20 cellular contexts compared by ENCODE assay signal in the genomic region with DNA sequence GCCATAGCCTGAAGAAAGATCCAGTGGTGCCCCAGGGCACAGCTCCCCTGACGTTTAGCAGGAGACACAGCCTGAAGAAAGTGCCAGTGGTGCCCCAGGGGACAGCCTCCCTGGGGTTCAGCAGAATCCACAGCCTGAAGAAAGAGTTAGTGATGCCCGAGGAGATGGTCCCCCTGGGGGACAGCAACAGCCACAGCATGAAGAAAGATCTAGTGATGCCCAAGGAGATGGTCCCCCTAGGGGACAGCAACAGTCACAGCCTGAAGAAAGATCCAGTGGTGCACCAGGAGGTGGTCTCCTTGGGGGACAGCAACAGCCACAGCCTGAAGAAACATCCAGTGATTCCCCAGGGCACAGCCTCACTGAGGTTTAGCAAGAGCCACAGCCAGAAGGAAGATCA. TPM values are rescaled to one million over a fixed set of nuclear protein-coding genes. Genes with fewer than 3 reads are reported as not detected.
DNase-seq lines count a peak whose midpoint lies in the region; ATAC-seq, FAIRE-seq and TF ChIP-seq lines count a peak whose summit lies in the region.
"Had no signal": no experiment of that assay in that cellular context is flagged by ENCODE, and none has a peak within 500 bp of the region (broad histone marks: within the 10 kb centered on the region; RNA-seq: fewer than 3 reads in every experiment).

No MANE protein-coding gene starts in this region.

- no peak overlapping the region for H3K4me2 ChIP-seq in H9 (ENCODE audit: insufficient read depth, insufficient read length, low read length)
- H3K4me2 ChIP-seq in K562 (ENCODE audit: insufficient read depth, low read length): no peak overlapping the region
- H3K4me2 ChIP-seq: A549 had no signal

- H3K56ac ChIP-seq in H9 (ENCODE audit: insufficient read length, low read depth, low read length): no peak overlapping the region

- FAIRE-seq in K562 (lab: Jason Lieb, UNC): no peak
- FAIRE-seq: A549, G401.6, GM12892, H54 had no signal

- no peak overlapping the region for H3K4ac ChIP-seq in H9 (ENCODE audit: low read depth, low read length)

- H3T11ph ChIP-seq in H9 (ENCODE audit: low read length): no peak overlapping the region

- no peak overlapping the region for H2BK12ac ChIP-seq in H9 (ENCODE audit: insufficient read length, low read depth, low read length)

- TF ChIP-seq EP300 in K562 (IDR thresholded peaks at IDR 0.05; ENCODE audit: low read length): no peak

- H3K36me3 ChIP-seq in K562 (ENCODE audit: control insufficient read depth, insufficient read depth, low read length): no peaks in the 10 kb centered on the region

- no peaks in the 10 kb centered on the region for H3K79me2 ChIP-seq in H9 (ENCODE audit: insufficient read depth, low read length)
- H3K79me2 ChIP-seq in K562 (ENCODE audit: control insufficient read depth, insufficient read depth, low read length): no peaks in the 10 kb centered on the region

- H3K4me1 Mint-ChIP-seq in H9 (no peaks in the 10 kb centered on the region), endothelial cell (ENCODE audit: unreplicated experiment) (no peaks in the 10 kb centered on the region)
- H3K4me1 Mint-ChIP-seq in activated CD8-positive, alpha-beta T cell treated with anti-CD3 and anti-CD28 coated beads for 36 hours (ENCODE audit: low read depth): no peaks in the 10 kb centered on the region
- H3K4me1 Mint-ChIP-seq: CD4-positive, alpha-beta memory T cell had no signal

- H4K91ac ChIP-seq in H9 (ENCODE audit: insufficient read length, low read depth, low read length): no peak overlapping the region

- peak in 1 of 2 experiments; percentile 46; a peak in 2 of 4 replicates for TF ChIP-seq RAD21 in K562 (CRISPR knock-in tag; conservative IDR thresholded peaks at IDR 0.05 in 1 of 2, IDR thresholded peaks at IDR 0.05 in 1 of 2)

- no peak overlapping the region for H2AK5ac ChIP-seq in H9 (ENCODE audit: insufficient read length, low read length)

- no peak overlapping the region for H3K14ac ChIP-seq in H9 (ENCODE audit: insufficient read depth, low read length)

- H3K9ac ChIP-seq in H9 (ENCODE audit: extremely low read depth, insufficient read length, low read length): no peak overlapping the region
- no peak overlapping the region for H3K9ac ChIP-seq in K562 (ENCODE audit: insufficient read depth in 1 of 2, low read depth in 2 of 2, low read length in 2 of 2)

- BruUV-seq in K562 (replicated peaks; lab: Mats Ljungman, UMichigan): no TSS peak

- H3K4me1 ChIP-seq in H9 (ENCODE audit: insufficient read depth, low read length): no peaks in the 10 kb centered on the region
- H3K4me1 ChIP-seq in K562 (replicated peaks in 1 of 2; ENCODE audit: control insufficient read depth in 2 of 2, insufficient read depth in 2 of 2, low read length in 2 of 2): no peaks in the 10 kb centered on the region; a peak in 1 of 5 replicates
- H3K4me1 ChIP-seq: A549 had no signal

- H2AFZ ChIP-seq in H9 (ENCODE audit: low read length): no peak overlapping the region
- no peak overlapping the region for H2AFZ ChIP-seq in K562 (ENCODE audit: low read depth, low read length)

- no peak overlapping the region for H3K23ac ChIP-seq in H9 (ENCODE audit: insufficient read length, low read depth, low read length)

- CTCF ChIA-PET in K562 (lab: Yijun Ruan, JAX; ENCODE audit: low intra/inter-chr PET ratio): no interaction called here
- CTCF ChIA-PET in activated CD8-positive, alpha-beta T cell treated with anti-CD3 and anti-CD28 coated beads for 36 hours (lab: Charles Lee): no interaction called here

- no peak overlapping the region for H3K4me3 ChIP-seq in K562
- H3K4me3 ChIP-seq: A549 had no signal

- in situ Hi-C loops in K562 (cut with MboI): no loop called here

- no peaks in the 10 kb centered on the region for H3K23me2 ChIP-seq in H9 (ENCODE audit: insufficient read length, low read depth, low read length, poor library complexity, severe bottlenecking)

- H3K9me3 Mint-ChIP-seq in H9: peaks cover 14 to 20% of the 10 kb centered on the region in 2 experiments; a peak in 4 of 5 replicates
- H3K9me3 Mint-ChIP-seq in activated CD8-positive, alpha-beta T cell treated with anti-CD3 and anti-CD28 coated beads for 36 hours: no peaks in the 10 kb centered on the region
- H3K9me3 Mint-ChIP-seq in endothelial cell (ENCODE audit: unreplicated experiment): no peaks in the 10 kb centered on the region
- H3K9me3 Mint-ChIP-seq: CD4-positive, alpha-beta memory T cell had no signal

- H2BK20ac ChIP-seq in H9 (ENCODE audit: low read depth, low read length, poor library complexity, severe bottlenecking): no peak overlapping the region

- peak; percentile 32; the same call in 1 of the 3 replicates for TF ChIP-seq CTCF in H9 (conservative IDR thresholded peaks at IDR 0.05)
- TF ChIP-seq CTCF in K562 (IDR thresholded peaks at IDR 0.05 in 2 of 3, conservative IDR thresholded peaks at IDR 0.05 in 1 of 3; ENCODE audit: insufficient read depth in 2 of 3, low read depth in 1 of 3, low read length in 3 of 3): peak; percentile 40 to 93 (median 64); a peak in 5 of 6 replicates
- TF ChIP-seq CTCF in activated CD8-positive, alpha-beta T cell treated with anti-CD3 and anti-CD28 coated beads for 36 hours (IDR thresholded peaks at IDR 0.05): no peak
- TF ChIP-seq CTCF in endothelial cell (IDR thresholded peaks at IDR 0.05; ENCODE audit: unreplicated experiment): no peak

- H3K4me3 Mint-ChIP-seq in H9 (no peak overlapping the region), endothelial cell (ENCODE audit: unreplicated experiment) (no peak overlapping the region)
- no peak overlapping the region for H3K4me3 Mint-ChIP-seq in activated CD8-positive, alpha-beta T cell treated with anti-CD3 and anti-CD28 coated beads for 36 hours
- H3K4me3 Mint-ChIP-seq: CD4-positive, alpha-beta memory T cell had no signal

- intact Hi-C loops in K562 (cut with micrococcal nuclease): no loop called here
- intact Hi-C loops in activated CD8-positive, alpha-beta T cell treated with anti-CD3 and anti-CD28 coated beads for 36 hours (cut with micrococcal nuclease): no loop called here

- no peak overlapping the region for H4K8ac ChIP-seq in H9 (replicated peaks; ENCODE audit: insufficient read length, low read depth, low read length)

- H2BK15ac ChIP-seq in H9 (ENCODE audit: low read depth, low read length): no peak overlapping the region

- TF ChIP-seq POLR2A in K562 (conservative IDR thresholded peaks at IDR 0.05): no peak

- H4K20me1 ChIP-seq in H9 (ENCODE audit: control insufficient read depth, insufficient read depth, insufficient read length) (no peaks in the 10 kb centered on the region), K562 (replicated peaks; ENCODE audit: control insufficient read depth, insufficient read depth, low read length) (no peaks in the 10 kb centered on the region)

- H3K27me3 Mint-ChIP-seq in H9 (ENCODE audit: low read depth): peaks cover 6% of the 10 kb centered on the region; the same call in 1 of the 2 replicates
- H3K27me3 Mint-ChIP-seq in activated CD8-positive, alpha-beta T cell treated with anti-CD3 and anti-CD28 coated beads for 36 hours: no peaks in the 10 kb centered on the region
- H3K27me3 Mint-ChIP-seq in endothelial cell (ENCODE audit: unreplicated experiment): peaks cover 2% of the 10 kb centered on the region
- H3K27me3 Mint-ChIP-seq: CD4-positive, alpha-beta memory T cell had no signal

- no CpG with 5 or more reads among the region's 2 CpGs for WGBS in H9 (ENCODE audit: extremely low coverage, insufficient read length, low lambda C conversion rate)
- no CpG with 5 or more reads among the region's 2 CpGs for WGBS in K562 (ENCODE audit: insufficient coverage, low coverage, missing lambda C conversion rate)

- H2BK5ac ChIP-seq in H9 (ENCODE audit: insufficient read length, low read length): no peak overlapping the region

- H4K5ac ChIP-seq in H9 (ENCODE audit: insufficient read length, low read depth, low read length): no peak overlapping the region

- peak; percentile 29; the same call in 2 of the 3 replicates for ATAC-seq in K562
- ATAC-seq in activated CD8-positive, alpha-beta T cell treated with anti-CD3 and anti-CD28 coated beads for 36 hours: no peak
- ATAC-seq in esophagus mucosa: no peak
- ATAC-seq: A549 had no signal

- H3K36me3 Mint-ChIP-seq in H9 (ENCODE audit: insufficient read depth in 1 of 3, low read depth in 3 of 3) (peaks cover 2 to 5% (median 4%) of the 10 kb centered on the region in 3 experiments; a peak in 6 of 7 replicates), endothelial cell (ENCODE audit: low read depth, unreplicated experiment) (no peaks in the 10 kb centered on the region)
- H3K36me3 Mint-ChIP-seq in activated CD8-positive, alpha-beta T cell treated with anti-CD3 and anti-CD28 coated beads for 36 hours (ENCODE audit: low read depth): no peaks in the 10 kb centered on the region
- H3K36me3 Mint-ChIP-seq: CD4-positive, alpha-beta memory T cell had no signal

- no peak overlapping the region for H3K27ac Mint-ChIP-seq in H9
- H3K27ac Mint-ChIP-seq in activated CD8-positive, alpha-beta T cell treated with anti-CD3 and anti-CD28 coated beads for 36 hours: no peak overlapping the region
- no peak overlapping the region for H3K27ac Mint-ChIP-seq in endothelial cell (ENCODE audit: unreplicated experiment)
- H3K27ac Mint-ChIP-seq: CD4-positive, alpha-beta memory T cell had no signal

- POLR2A ChIA-PET in K562 (lab: Yijun Ruan, JAX): no interaction called here
- POLR2A ChIA-PET in activated CD8-positive, alpha-beta T cell treated with anti-CD3 and anti-CD28 coated beads for 36 hours (lab: Charles Lee): no interaction called here

- no peaks in the 10 kb centered on the region for H3K79me1 ChIP-seq in H9 (ENCODE audit: insufficient read depth, low read depth, low read length, poor library complexity, severe bottlenecking)

- DNase-seq in H9: no peak
- peak; percentile 1 for DNase-seq in NAMALWA (ENCODE audit: low spot score)
- peak in 1 of 4 experiments; percentile 11 for DNase-seq in K562 (ENCODE audit: extremely low read depth in 1 of 4, low spot score in 3 of 4)
- DNase-seq in activated CD8-positive, alpha-beta T cell treated with anti-CD3 and anti-CD28 coated beads for 36 hours: no peak
- DNase-seq in endothelial cell (ENCODE audit: low spot score): no peak
- DNase-seq in activated effector memory CD4-positive, alpha-beta T cell treated with anti-CD3 and anti-CD28 coated beads, Interleukin-2, amount 50 U/mL, for 16 hours: no peak
- DNase-seq: 8988T; C1 segment of cervical spinal cord; Calu3; CD4-positive, alpha-beta memory T cell; COR-L47; DND-41; GOT3; HCEC 1CT had no signal

- no peaks in the 10 kb centered on the region for H3K9me1 ChIP-seq in K562 (ENCODE audit: control insufficient read depth, insufficient read depth, low read length)

- no peak overlapping the region for H2BK120ac ChIP-seq in H9 (ENCODE audit: low read depth, low read length, poor library complexity, severe bottlenecking)

- H3K27ac ChIP-seq in H9 (ENCODE audit: insufficient read length, low read depth, low read length) (no peak overlapping the region), K562 (ENCODE audit: extremely low read depth, low read depth, low read length) (no peak overlapping the region)
- H3K27ac ChIP-seq: A549 had no signal

- H3K9me3 ChIP-seq in H9 (ENCODE audit: control insufficient read depth, low read depth, low read length) (no peaks in the 10 kb centered on the region), K562 (replicated peaks; ENCODE audit: control insufficient read depth, insufficient read depth, low read depth, low read length) (no peaks in the 10 kb centered on the region)
- H3K9me3 ChIP-seq: A549 had no signal

- H3K27me3 ChIP-seq in H9 (ENCODE audit: insufficient read depth, low read length) (no peaks in the 10 kb centered on the region), K562 (ENCODE audit: control insufficient read depth in 2 of 2, insufficient read depth in 2 of 2, low read length in 2 of 2) (no peaks in the 10 kb centered on the region)

- no peak overlapping the region for H3K18ac ChIP-seq in H9 (ENCODE audit: insufficient read length, low read depth, low read length)

RNA-seq across cellular contexts. Expression of gene TEX13C, which starts 2.8 kb away (rescaled TPM):
- total RNA-seq in H9 (2021) (0.24 and 0.26 TPM in 2 replicates), K562 (2014; rRNA removed) (not detected in 2 replicates), K562 (2014; rRNA removed; fragmentation: Illumina TruSeq; extraction: Trizol) (not detected in 2 replicates), K562 (2015; rRNA removed; fragmentation: Illumina TruSeq; extraction: Trizol) (not detected in 2 replicates), K562 (2021) (not detected in 2 replicates), endothelial cell (ENCODE audit: unreplicated experiment) (not detected), esophagus mucosa (not detected)
- not detected in 2 replicates for total RNA-seq in K562 (2011; cell fraction: chromatin; rRNA removed; ENCODE audit: low replicate concordance)
- not detected in 2 replicates for total RNA-seq in K562 (2011; cell fraction: nucleolus; rRNA removed)
- total RNA-seq in K562 (2011; cell fraction: nucleoplasm; rRNA removed): not detected in 2 replicates
- polyA plus RNA-seq in K562 (2011; rRNA removed) (not detected in 2 replicates), K562 (2014; fragmentation: Illumina TruSeq; extraction: Trizol) (not detected in 2 replicates), K562 (2014; fragmentation: Nextera tagmentation; extraction: Ambion mirVana) (not detected), K562 (2014; rRNA removed) (not detected in 2 replicates)
- polyA plus RNA-seq in K562 (2011; cell fraction: cytosol; rRNA removed): not detected in 2 replicates
- not detected in 2 replicates for polyA plus RNA-seq in K562 (2011; cell fraction: nucleus; rRNA removed)
- polyA plus RNA-seq in K562 (2012): not detected in 2 replicates
- polyA minus RNA-seq in K562 (2011; rRNA and poly(A)+ RNA removed): not detected in 2 replicates
- polyA minus RNA-seq in K562 (2011; cell fraction: cytosol; rRNA and poly(A)+ RNA removed): not detected in 2 replicates
- not detected in 2 replicates for polyA minus RNA-seq in K562 (2011; cell fraction: nucleus; rRNA and poly(A)+ RNA removed)
- total RNA-seq in activated CD8-positive, alpha-beta T cell treated with anti-CD3 and anti-CD28 coated beads for 36 hours: not detected
- total RNA-seq: Calu3; CD4-positive, alpha-beta memory T cell had no signal
- polyA plus RNA-seq: A549; BJ; CD4-positive, alpha-beta memory T cell had no signal

Comparison
In these comparisons a context has a peak if more than half of its experiments do, and no peak if none do; other contexts are left out.
1. CTCF ChIP-seq: peak in H9 (single experiment) and K562 (3 of 3); none in activated CD8-positive, alpha-beta T cell treated with anti-CD3 and anti-CD28 coated beads for 36 hours (single experiment) and endothelial cell (single experiment).